In genomic region chr1:76292418-76293184, GRCh38 we compare ENCODE assay signal across 14 cellular contexts.
A peak's percentile ranks its signal among the peaks of the same experiment; 100 is the strongest.
DNase-seq lines count a peak whose midpoint lies in the region; ATAC-seq and TF ChIP-seq lines count a peak whose summit lies in the region.
"Had no signal": no experiment of that assay in that cellular context is flagged by ENCODE, and none has a peak within 500 bp of the region (broad histone marks: within the 10 kb centered on the region; RNA-seq: fewer than 3 reads in every experiment).

No MANE protein-coding gene starts in this region.

- TF ChIP-seq POLR2A in GM18505 (IDR thresholded peaks at IDR 0.05; ENCODE audit: borderline replicate concordance, extremely low read depth, insufficient read depth, insufficient read length) = no peak

- no peaks in the 10 kb centered on the region for H3K9me3 Mint-ChIP-seq in activated naive CD8-positive, alpha-beta T cell treated with anti-CD3 and anti-CD28 coated beads, Interleukin-2, amount 10 ng/mL, durations not matched to agents 7 days and 5 days
- H3K9me3 Mint-ChIP-seq in GM23338 = no peaks in the 10 kb centered on the region

- H3K4me1 Mint-ChIP-seq in activated naive CD8-positive, alpha-beta T cell treated with anti-CD3 and anti-CD28 coated beads, Interleukin-2, amount 10 ng/mL, durations not matched to agents 7 days and 5 days = peaks cover 41% of the 10 kb centered on the region
- H3K4me1 Mint-ChIP-seq in GM23338 = peaks cover 69% of the 10 kb centered on the region

- ATAC-seq in GM18505 (IDR thresholded peaks at IDR 0.05; ENCODE audit: unreplicated experiment) = peak; percentile 59
- ATAC-seq in GM21390 (IDR thresholded peaks at IDR 0.05; ENCODE audit: unreplicated experiment) = peak; percentile 53
- peak; percentile 76 for ATAC-seq in HG03159 (IDR thresholded peaks at IDR 0.05; ENCODE audit: unreplicated experiment)
- peak; percentile 10 for ATAC-seq in activated naive CD8-positive, alpha-beta T cell treated with anti-CD3 and anti-CD28 coated beads, Interleukin-2, amount 10 ng/mL, durations not matched to agents 7 days and 5 days (ENCODE audit: low read depth)
- no peak for ATAC-seq in GM23338
- no peak for ATAC-seq in HG02571 (IDR thresholded peaks at IDR 0.05; ENCODE audit: unreplicated experiment)
- ATAC-seq: mucosa of descending colon had no signal

- no peaks in the 10 kb centered on the region for H3K79me2 ChIP-seq in GM23338 (replicated peaks; ENCODE audit: insufficient read depth)

- no peaks in the 10 kb centered on the region for H3K36me3 ChIP-seq in GM23338 (ENCODE audit: insufficient read depth)
- H3K36me3 ChIP-seq: SJCRH30 had no signal

- no peaks in the 10 kb centered on the region for H3K27me3 ChIP-seq in GM23338 (ENCODE audit: insufficient read depth)
- H3K27me3 ChIP-seq: SJCRH30 had no signal

- peaks cover 45% of the 10 kb centered on the region for H3K4me1 ChIP-seq in GM23338 (ENCODE audit: insufficient read depth)

- no peak for TF ChIP-seq CTCF in GM23338 (conservative IDR thresholded peaks at IDR 0.05; ENCODE audit: low read depth in 2 of 2)

- H3F3A ChIP-seq in GM23338 (replicated peaks; ENCODE audit: low read depth) = no peaks in the 10 kb centered on the region

- POLR2A ChIA-PET in activated naive CD8-positive, alpha-beta T cell treated with anti-CD3 and anti-CD28 coated beads, Interleukin-2, amount 10 ng/mL, durations not matched to agents 7 days and 5 days (lab: Charles Lee) = no interaction called here

- H3K36me3 Mint-ChIP-seq in activated naive CD8-positive, alpha-beta T cell treated with anti-CD3 and anti-CD28 coated beads, Interleukin-2, amount 10 ng/mL, durations not matched to agents 7 days and 5 days = no peaks in the 10 kb centered on the region
- H3K36me3 Mint-ChIP-seq in GM23338 (ENCODE audit: low read depth) = no peaks in the 10 kb centered on the region

- no peak overlapping the region for H3K27ac ChIP-seq in GM23338 (ENCODE audit: low read depth)
- H3K27ac ChIP-seq: SJCRH30 had no signal

- no peaks in the 10 kb centered on the region for H4K20me1 ChIP-seq in GM23338 (replicated peaks; ENCODE audit: insufficient read depth)

- no peak overlapping the region for H3K4me3 Mint-ChIP-seq in activated naive CD8-positive, alpha-beta T cell treated with anti-CD3 and anti-CD28 coated beads, Interleukin-2, amount 10 ng/mL, durations not matched to agents 7 days and 5 days
- no peak overlapping the region for H3K4me3 Mint-ChIP-seq in GM23338

- H3K4me2 ChIP-seq in GM23338 = no peak overlapping the region; the same call in 1 of the 2 replicates

- H2AFZ ChIP-seq in GM23338 = no peak overlapping the region

- H3K27me3 Mint-ChIP-seq in activated naive CD8-positive, alpha-beta T cell treated with anti-CD3 and anti-CD28 coated beads, Interleukin-2, amount 10 ng/mL, durations not matched to agents 7 days and 5 days = peaks cover 2% of the 10 kb centered on the region
- peaks cover 3% of the 10 kb centered on the region for H3K27me3 Mint-ChIP-seq in GM23338 (ENCODE audit: insufficient read depth, low read depth, poor library complexity)

- H3K9me2 ChIP-seq in GM23338 (ENCODE audit: insufficient read depth) = no peaks in the 10 kb centered on the region

- no peak overlapping the region for H3K27ac Mint-ChIP-seq in activated naive CD8-positive, alpha-beta T cell treated with anti-CD3 and anti-CD28 coated beads, Interleukin-2, amount 10 ng/mL, durations not matched to agents 7 days and 5 days
- H3K27ac Mint-ChIP-seq in GM23338 = no peak overlapping the region

- DNase-seq in activated naive CD8-positive, alpha-beta T cell treated with anti-CD3 and anti-CD28 coated beads, Interleukin-2, amount 10 ng/mL, durations not matched to agents 7 days and 5 days = no peak
- DNase-seq in KG1 (lab: John Stamatoyannopoulos, UW) = no peak
- DNase-seq in GM23338 (ENCODE audit: low spot score) = no peak
- no peak for DNase-seq in activated CD8-positive, alpha-beta memory T cell treated with anti-CD3 and anti-CD28 coated beads for 24 hours
- DNase-seq: activated CD4-positive, CD25-positive, alpha-beta regulatory T cell treated with anti-CD3 and anti-CD28 coated beads, Interleukin-2, amount 50 U/mL, for 72 hours; amniotic stem cell; effector memory CD4-positive, alpha-beta T cell; hippocampal formation; mucosa of descending colon; SJCRH30 had no signal

- no peak overlapping the region for H3K4me3 ChIP-seq in GM23338
- H3K4me3 ChIP-seq: mucosa of descending colon, SJCRH30 had no signal

TF ChIP-seq in GM23338, 12 proteins besides CTCF, POLR2A, EP300 and RAD21:
- no peak for TF ChIP-seq POLR2AphosphoS5 (IDR thresholded peaks at IDR 0.05; ENCODE audit: low read depth)
- no peak for TF ChIP-seq ZNF114 (CRISPR knock-in tag; IDR thresholded peaks at IDR 0.05)
- no peak for TF ChIP-seq REST (IDR thresholded peaks at IDR 0.05; ENCODE audit: unreplicated experiment)

Comparison
In these comparisons a context has a peak if more than half of its experiments do, and no peak if none do; other contexts are left out.
1. ATAC-seq: peak in GM18505 (single experiment), GM21390 (single experiment), HG03159 (single experiment) and activated naive CD8-positive, alpha-beta T cell treated with anti-CD3 and anti-CD28 coated beads, Interleukin-2, amount 10 ng/mL, durations not matched to agents 7 days and 5 days (single experiment); none in GM23338 (single experiment) and HG02571 (single experiment).